ENCODE assay signal across 8 cellular contexts in the genomic region with DNA sequence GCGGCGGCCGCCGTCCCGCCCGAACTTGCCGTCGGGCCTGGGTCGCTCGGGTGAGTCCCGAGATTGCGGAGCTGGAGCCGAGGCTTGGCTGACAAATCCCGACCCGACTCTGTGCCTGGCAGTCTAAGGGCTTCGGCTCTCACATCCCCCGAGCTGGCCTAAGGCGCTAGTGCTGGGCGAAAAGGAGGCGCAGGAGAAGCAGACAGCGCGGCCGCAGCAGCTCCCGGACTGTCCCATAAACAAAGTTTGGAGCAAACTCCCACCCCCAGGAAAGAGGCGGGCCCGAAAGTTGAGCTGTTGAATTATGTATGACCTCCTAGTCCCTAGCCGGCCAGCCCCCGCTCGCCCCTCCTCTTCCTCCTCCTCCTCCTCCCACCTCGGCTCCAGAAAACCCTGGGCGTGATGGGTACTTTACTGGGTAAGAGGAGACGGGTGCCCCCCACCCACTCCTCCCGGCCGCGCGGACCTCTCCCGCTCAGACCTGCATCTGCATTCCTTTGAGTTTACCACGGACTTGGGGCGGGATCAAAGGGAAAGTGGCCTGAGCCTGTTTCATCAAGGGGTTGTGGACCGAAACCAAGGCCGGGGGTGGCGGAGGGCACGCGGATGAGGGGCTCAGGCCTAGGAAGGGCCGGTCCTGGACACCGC. TPM values are rescaled to one million over a fixed set of nuclear protein-coding genes. Genes with fewer than 3 reads are reported as not detected.
DNase-seq lines count a peak whose midpoint lies in the region; ATAC-seq and TF ChIP-seq lines count a peak whose summit lies in the region.

A gene (minus strand): TSS at position 230 of the 648 bp plus-strand sequence. CDS start 719 bp downstream, outside the sequence.

- intact Hi-C loops in activated CD8-positive, alpha-beta T cell treated with anti-CD3 and anti-CD28 coated beads for 36 hours (cut with micrococcal nuclease) = no loop called here

- no peaks in the 10 kb centered on the region for H3K36me3 Mint-ChIP-seq in activated CD8-positive, alpha-beta T cell treated with anti-CD3 and anti-CD28 coated beads for 36 hours (ENCODE audit: low read depth)

- H3K9me3 Mint-ChIP-seq in activated CD8-positive, alpha-beta T cell treated with anti-CD3 and anti-CD28 coated beads for 36 hours = no peaks in the 10 kb centered on the region

- no peak for TF ChIP-seq CTCF in activated CD8-positive, alpha-beta T cell treated with anti-CD3 and anti-CD28 coated beads for 36 hours (IDR thresholded peaks at IDR 0.05)
- TF ChIP-seq CTCF in epithelial cell of proximal tubule (conservative IDR thresholded peaks at IDR 0.05; ENCODE audit: low read depth, low read length) = no peak

- peak; percentile 68 for ATAC-seq in activated CD8-positive, alpha-beta T cell treated with anti-CD3 and anti-CD28 coated beads for 36 hours

- H3K4me3 ChIP-seq in epithelial cell of proximal tubule (ENCODE audit: low read depth, low read length) = peak within 1 kb of the TSS; percentile 81
- H3K4me3 ChIP-seq in subcutaneous abdominal adipose tissue (ENCODE audit: low read depth in 1 of 5, low read length in 5 of 5) = peak within 1 kb of the TSS; percentile 89 to 96 (median 91)

- H3K27ac Mint-ChIP-seq in activated CD8-positive, alpha-beta T cell treated with anti-CD3 and anti-CD28 coated beads for 36 hours = peak within 1 kb of the TSS; percentile 59

- peaks cover 1 to 43% (median 41%) of the 10 kb centered on the region in 5 donors for H3K4me1 ChIP-seq in subcutaneous abdominal adipose tissue (ENCODE audit: control insufficient read depth in 5 of 5, insufficient read depth in 5 of 5, low read length in 5 of 5)

- no peaks in the 10 kb centered on the region for H3K27me3 ChIP-seq in subcutaneous abdominal adipose tissue (ENCODE audit: control insufficient read depth in 5 of 5, insufficient read depth in 4 of 5, low read length in 5 of 5)

- CTCF ChIA-PET in HEK293T (lab: Yijun Ruan, JAX) = interaction anchor here (2.2 kb wide), 1 partner anchor 89 kb away, joined by 5 read pairs; no protein-coding TSS in a partner anchor
- CTCF ChIA-PET in activated CD8-positive, alpha-beta T cell treated with anti-CD3 and anti-CD28 coated beads for 36 hours (lab: Charles Lee) = interaction anchor here (1.3 to 2.0 kb wide), 4 partner anchors 10 to 127 kb away, joined by 3 to 11 read pairs (median 6); no protein-coding TSS in a partner anchor

- peak; percentile 56 for DNase-seq in NCI-H82 (lab: John Stamatoyannopoulos, UW)
- DNase-seq in NCI-H82 treated with DMSO at 0.1 percent for 48 hours (lab: John Stamatoyannopoulos, UW; ENCODE audit: unreplicated experiment) = no peak
- DNase-seq in HEK293T (ENCODE audit: extremely low spot score) = peak; percentile 80
- peak; percentile 65 for DNase-seq in NCI-H146 (lab: John Stamatoyannopoulos, UW)
- peak; percentile 49 for DNase-seq in activated CD8-positive, alpha-beta T cell treated with anti-CD3 and anti-CD28 coated beads for 36 hours
- DNase-seq in epithelial cell of proximal tubule (ENCODE audit: low read depth) = peak; percentile 57
- peak; percentile 94 for DNase-seq in mesenteric fat pad (ENCODE audit: low spot score)

- H3K4me1 Mint-ChIP-seq in activated CD8-positive, alpha-beta T cell treated with anti-CD3 and anti-CD28 coated beads for 36 hours (ENCODE audit: low read depth) = peaks cover 10% of the 10 kb centered on the region

- peak within 1 kb of the TSS; percentile 6 to 84 (median 80) for H3K9ac ChIP-seq in subcutaneous abdominal adipose tissue (ENCODE audit: low read length in 5 of 5)

- peak within 1 kb of the TSS; percentile 74 for H3K4me3 Mint-ChIP-seq in activated CD8-positive, alpha-beta T cell treated with anti-CD3 and anti-CD28 coated beads for 36 hours

- H3K36me3 ChIP-seq in subcutaneous abdominal adipose tissue (ENCODE audit: control insufficient read depth in 5 of 5, insufficient read depth in 5 of 5, low read length in 5 of 5) = peaks cover 0 to 4% (median 0%) of the 10 kb centered on the region in 5 donors

- peaks cover 53% of the 10 kb centered on the region for H3K27me3 Mint-ChIP-seq in activated CD8-positive, alpha-beta T cell treated with anti-CD3 and anti-CD28 coated beads for 36 hours

- POLR2A ChIA-PET in HEK293T (lab: Yijun Ruan, JAX) = interaction anchor here (0.6 to 2.9 kb wide), 21 partner anchors 10 to 156 kb away, joined by 3 to 10 read pairs (median 4); no protein-coding TSS in a partner anchor
- POLR2A ChIA-PET in activated CD8-positive, alpha-beta T cell treated with anti-CD3 and anti-CD28 coated beads for 36 hours (lab: Charles Lee) = no interaction called here

- H3K27ac ChIP-seq in subcutaneous abdominal adipose tissue (ENCODE audit: low read depth, low read length) = peak within 1 kb of the TSS; percentile 99

- no peaks in the 10 kb centered on the region for H3K9me3 ChIP-seq in subcutaneous abdominal adipose tissue (ENCODE audit: control insufficient read depth in 5 of 5, low read length in 5 of 5)

TF ChIP-seq in HEK293T, 16 proteins besides CTCF, POLR2A, EP300 and RAD21:
- TF ChIP-seq FOXM1 (IDR thresholded peaks at IDR 0.05; ENCODE audit: borderline replicate concordance) = peak; percentile 25; the same call in 1 of the 2 replicates
- peak; percentile 87 for TF ChIP-seq L3MBTL2 (conservative IDR thresholded peaks at IDR 0.05)
- TF ChIP-seq, protein P1, sequence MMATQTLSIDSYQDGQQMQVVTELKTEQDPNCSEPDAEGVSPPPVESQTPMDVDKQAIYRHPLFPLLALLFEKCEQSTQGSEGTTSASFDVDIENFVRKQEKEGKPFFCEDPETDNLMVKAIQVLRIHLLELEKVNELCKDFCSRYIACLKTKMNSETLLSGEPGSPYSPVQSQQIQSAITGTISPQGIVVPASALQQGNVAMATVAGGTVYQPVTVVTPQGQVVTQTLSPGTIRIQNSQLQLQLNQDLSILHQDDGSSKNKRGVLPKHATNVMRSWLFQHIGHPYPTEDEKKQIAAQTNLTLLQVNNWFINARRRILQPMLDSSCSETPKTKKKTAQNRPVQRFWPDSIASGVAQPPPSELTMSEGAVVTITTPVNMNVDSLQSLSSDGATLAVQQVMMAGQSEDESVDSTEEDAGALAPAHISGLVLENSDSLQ (IDR thresholded peaks at IDR 0.05) = no peak

RNA-seq across cellular contexts. Expression of the gene that starts here (rescaled TPM):
- under 1 TPM; 0.40 to 0.63 TPM for total RNA-seq in activated CD8-positive, alpha-beta T cell treated with anti-CD3 and anti-CD28 coated beads for 36 hours
- total RNA-seq in epithelial cell of proximal tubule = 52.0 and 123 TPM in 2 replicates
- total RNA-seq in mesenteric fat pad = 65.9 TPM

Comparison
In these comparisons a context has a peak if more than half of its experiments do, and no peak if none do; other contexts are left out.
1. RNA of the gene that starts here (total RNA-seq): 65.9 TPM in mesenteric fat pad (single experiment) and 52.0 to 123 TPM in epithelial cell of proximal tubule; 0.40 to 0.63 TPM in activated CD8-positive, alpha-beta T cell treated with anti-CD3 and anti-CD28 coated beads for 36 hours; every median in the first group is over 10 times any median in the second.
2. Peak in DNase-seq and ATAC-seq in activated CD8-positive, alpha-beta T cell treated with anti-CD3 and anti-CD28 coated beads for 36 hours; RNA of the gene not detected or under 1 TPM.